ENCODE assay signal across 15 cellular contexts in the genomic region with DNA sequence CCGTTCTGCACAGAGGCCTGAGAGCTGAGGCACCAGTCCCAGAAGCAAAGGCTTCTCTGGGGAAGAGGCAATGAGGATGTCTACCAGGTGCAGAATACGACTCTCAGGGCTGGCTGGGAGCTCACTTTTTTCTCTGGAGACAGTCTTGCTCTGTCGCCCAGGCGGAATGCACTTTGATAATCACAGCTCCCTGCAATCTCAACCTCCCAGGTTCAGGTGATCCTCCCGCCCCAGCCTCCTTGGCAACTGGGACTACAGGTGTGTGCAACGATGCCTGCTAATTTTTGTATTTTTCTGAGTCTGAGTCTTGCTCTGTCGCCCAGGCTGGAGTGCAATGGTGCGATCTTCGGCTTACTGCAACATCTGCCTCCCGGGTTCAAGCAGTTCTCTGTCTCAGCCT. TPM values are rescaled to one million over a fixed set of nuclear protein-coding genes. Genes with fewer than 3 reads are reported as not detected.
DNase-seq lines count a peak whose midpoint lies in the region; ATAC-seq and TF ChIP-seq lines count a peak whose summit lies in the region.
"Had no signal": no experiment of that assay in that cellular context is flagged by ENCODE, and none has a peak within 500 bp of the region (broad histone marks: within the 10 kb centered on the region; RNA-seq: fewer than 3 reads in every experiment).

No MANE protein-coding gene starts in this region.

- H3K27ac ChIP-seq in BLaER1 treated with 17β-estradiol and CSF1 and Interleukin-3, amounts not matched to agents 10 nM and 100 nM, result peak overlapping the region in 4 of 11 experiments; percentile 56 to 78 (median 77); a peak in 3 of 22 replicates
- H3K27ac ChIP-seq in HCT116 (ENCODE audit: low read depth, low read length) (peak overlapping the region; percentile 91; the same call in 1 of the 2 replicates), RWPE1 (peak overlapping the region; percentile 89)

- H3K36me3 ChIP-seq in BLaER1 treated with 17β-estradiol and CSF1 and Interleukin-3, amounts not matched to agents 10 nM and 100 nM, result peaks cover 98 to 100% (median 99%) of the 10 kb centered on the region in 11 experiments
- H3K36me3 ChIP-seq in HCT116 (ENCODE audit: control insufficient read depth in 1 of 2, insufficient read depth in 2 of 2, low read length in 2 of 2), result peaks cover 11 to 46% of the 10 kb centered on the region in 2 experiments; a peak in 3 of 4 replicates

- peaks cover 32 to 69% (median 58%) of the 10 kb centered on the region in 10 experiments for H3K4me1 ChIP-seq in BLaER1 treated with 17β-estradiol and CSF1 and Interleukin-3, amounts not matched to agents 10 nM and 100 nM
- peaks cover 18 to 28% of the 10 kb centered on the region in 2 experiments for H3K4me1 ChIP-seq in HCT116 (ENCODE audit: control insufficient read depth in 1 of 2, insufficient read depth in 2 of 2, low read length in 2 of 2)
- H3K4me1 ChIP-seq: HAP-1 had no signal

- BruUV-seq in HCT116 (replicated peaks; lab: Mats Ljungman, UMichigan), result no TSS peak

- H3K27me3 ChIP-seq in BLaER1 treated with 17β-estradiol and CSF1 and Interleukin-3, amounts not matched to agents 10 nM and 100 nM, result no peaks in the 10 kb centered on the region
- no peaks in the 10 kb centered on the region for H3K27me3 ChIP-seq in HCT116 (ENCODE audit: insufficient read depth, low read length)

- H4K20me1 ChIP-seq in BLaER1 treated with 17β-estradiol and CSF1 and Interleukin-3, amounts not matched to agents 10 nM and 100 nM, result peaks cover 83 to 100% (median 97%) of the 10 kb centered on the region in 11 experiments
- no peaks in the 10 kb centered on the region for H4K20me1 ChIP-seq in HCT116 (ENCODE audit: insufficient read depth)

- H3K9ac ChIP-seq in BLaER1 treated with 17β-estradiol and CSF1 and Interleukin-3, amounts not matched to agents 10 nM and 100 nM, result peak overlapping the region in 9 of 11 experiments; percentile 15 to 65 (median 42); a peak in 11 of 22 replicates
- H3K9ac ChIP-seq in HCT116 (ENCODE audit: low read length), result no peak overlapping the region

- intact Hi-C loops in HCT116 (cut with micrococcal nuclease), result no loop called here

- TF ChIP-seq POLR2A in HCT116 (IDR thresholded peaks at IDR 0.05; ENCODE audit: borderline replicate concordance, extremely low read depth, insufficient read depth, insufficient read length), result no peak

- peaks cover 83% of the 10 kb centered on the region for H3K79me2 ChIP-seq in HCT116 (ENCODE audit: insufficient read depth, low read length)

- H3K4me3 ChIP-seq in BLaER1 treated with 17β-estradiol and CSF1 and Interleukin-3, amounts not matched to agents 10 nM and 100 nM, result no peak overlapping the region
- no peak overlapping the region for H3K4me3 ChIP-seq in HCT116 (replicated peaks in 1 of 2; ENCODE audit: low read depth in 1 of 2, low read length in 2 of 2)
- H3K4me3 ChIP-seq: HAP-1 had no signal

- RAD21 ChIA-PET in HCT116 (lab: Charles Lee; ENCODE audit: low non-redundant PET in 1 of 2, low total read pairs in 2 of 2, uncharacterized antibody in 2 of 2, unreplicated experiment in 2 of 2), result no interaction called here

- ATAC-seq in HCT116 (no peak), omental fat pad (ENCODE audit: low FRiP score) (no peak)

- TF ChIP-seq CTCF in HCT116 (IDR thresholded peaks at IDR 0.05 in 2 of 3, conservative IDR thresholded peaks at IDR 0.05 in 1 of 3; ENCODE audit: borderline replicate concordance in 1 of 3, insufficient read depth in 1 of 3, low read depth in 2 of 3, low read length in 2 of 3) (no peak), RWPE1 (conservative IDR thresholded peaks at IDR 0.05; ENCODE audit: low read depth) (no peak), omental fat pad (IDR thresholded peaks at IDR 0.05) (no peak)

- no peak for TF ChIP-seq RAD21 in HCT116 (IDR thresholded peaks at IDR 0.05; ENCODE audit: low read depth)

- peak overlapping the region in 10 of 11 experiments; percentile 39 to 75 (median 67); a peak in 20 of 22 replicates for H3K4me2 ChIP-seq in BLaER1 treated with 17β-estradiol and CSF1 and Interleukin-3, amounts not matched to agents 10 nM and 100 nM
- H3K4me2 ChIP-seq in HCT116 (ENCODE audit: low read length), result no peak overlapping the region

- H2AFZ ChIP-seq in HCT116 (ENCODE audit: low read depth, low read length, poor library complexity, severe bottlenecking), result no peak overlapping the region

- H3K9me2 ChIP-seq in HCT116 (ENCODE audit: insufficient read depth), result no peaks in the 10 kb centered on the region

- DNase-seq in HCT116 (ENCODE audit: low read depth, low spot score) (no peak), RWPE1 (ENCODE audit: low spot score) (no peak), omental fat pad (ENCODE audit: low spot score) (peak; percentile 9), cerebellum (ENCODE audit: low spot score) (no peak), MV-4-11 (lab: John Stamatoyannopoulos, UW) (no peak)
- no peak for DNase-seq in stimulated activated CD4-positive, alpha-beta T cell treated with anti-CD3 and anti-CD28 coated beads, Interleukin-1b, Interleukin-23, amount 100 ng/mL, for 48 hours
- DNase-seq: C1 segment of cervical spinal cord; GDM1; NCI-H1105 treated with DMSO at 0.1 percent for 48 hours; NCI-H1694; NCI-H2081 treated with DMSO at 0.1 percent for 48 hours; NCI-H748 treated with DMSO at 0.1 percent for 48 hours; NK-92 treated with Interleukin-12 subunit alpha and Interleukin-12 subunit beta, amount 100 ng/mL, for 24 hours had no signal

- CTCF ChIA-PET in HCT116 (lab: Charles Lee), result no interaction called here
- CTCF ChIA-PET in RWPE1 (lab: Yijun Ruan, JAX), result interaction anchor here (0.5 kb wide), 1 partner anchor 16 kb away, joined by 3 read pairs; no protein-coding TSS in a partner anchor

- POLR2A ChIA-PET in HCT116 (lab: Charles Lee), result no interaction called here
- POLR2A ChIA-PET in RWPE1 (lab: Yijun Ruan, JAX; ENCODE audit: low non-redundant PET), result no interaction called here

- H3K9me3 ChIP-seq in BLaER1 treated with 17β-estradiol and CSF1 and Interleukin-3, amounts not matched to agents 10 nM and 100 nM (replicated peaks in 1 of 11), result no peaks in the 10 kb centered on the region
- no peaks in the 10 kb centered on the region for H3K9me3 ChIP-seq in HCT116 (ENCODE audit: control insufficient read depth in 1 of 2, insufficient read depth in 1 of 2, low read depth in 1 of 2, low read length in 2 of 2)
- H3K9me3 ChIP-seq: HAP-1 had no signal

TF ChIP-seq in HCT116, 20 proteins besides CTCF, POLR2A, EP300 and RAD21 (continues in another document):
- TF ChIP-seq SP1 (IDR thresholded peaks at IDR 0.05; ENCODE audit: low read depth) (no peak), EGR1 (IDR thresholded peaks at IDR 0.05; ENCODE audit: low read depth) (no peak), SIN3A (IDR thresholded peaks at IDR 0.05; ENCODE audit: low read depth) (no peak), ELF1 (IDR thresholded peaks at IDR 0.05; ENCODE audit: borderline replicate concordance, low read depth) (no peak), EZH2 (IDR thresholded peaks at IDR 0.05) (no peak), FOSL1 (IDR thresholded peaks at IDR 0.05; ENCODE audit: low read depth) (no peak), ZFX (IDR thresholded peaks at IDR 0.05) (no peak), SRF (IDR thresholded peaks at IDR 0.05; ENCODE audit: low read depth) (no peak), POLR2AphosphoS5 (IDR thresholded peaks at IDR 0.05; ENCODE audit: low read depth, low read length) (no peak), TCF7L2 (IDR thresholded peaks at IDR 0.05; ENCODE audit: borderline replicate concordance, extremely low read depth, insufficient read depth, insufficient read length) (no peak), YY1 (IDR thresholded peaks at IDR 0.05; ENCODE audit: extremely low read depth, insufficient replicate concordance, low read depth, low read length) (no peak)
- TF ChIP-seq, protein P1, sequence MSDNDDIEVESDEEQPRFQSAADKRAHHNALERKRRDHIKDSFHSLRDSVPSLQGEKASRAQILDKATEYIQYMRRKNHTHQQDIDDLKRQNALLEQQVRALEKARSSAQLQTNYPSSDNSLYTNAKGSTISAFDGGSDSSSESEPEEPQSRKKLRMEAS (IDR thresholded peaks at IDR 0.05), result no peak
- TF ChIP-seq, protein P2, sequence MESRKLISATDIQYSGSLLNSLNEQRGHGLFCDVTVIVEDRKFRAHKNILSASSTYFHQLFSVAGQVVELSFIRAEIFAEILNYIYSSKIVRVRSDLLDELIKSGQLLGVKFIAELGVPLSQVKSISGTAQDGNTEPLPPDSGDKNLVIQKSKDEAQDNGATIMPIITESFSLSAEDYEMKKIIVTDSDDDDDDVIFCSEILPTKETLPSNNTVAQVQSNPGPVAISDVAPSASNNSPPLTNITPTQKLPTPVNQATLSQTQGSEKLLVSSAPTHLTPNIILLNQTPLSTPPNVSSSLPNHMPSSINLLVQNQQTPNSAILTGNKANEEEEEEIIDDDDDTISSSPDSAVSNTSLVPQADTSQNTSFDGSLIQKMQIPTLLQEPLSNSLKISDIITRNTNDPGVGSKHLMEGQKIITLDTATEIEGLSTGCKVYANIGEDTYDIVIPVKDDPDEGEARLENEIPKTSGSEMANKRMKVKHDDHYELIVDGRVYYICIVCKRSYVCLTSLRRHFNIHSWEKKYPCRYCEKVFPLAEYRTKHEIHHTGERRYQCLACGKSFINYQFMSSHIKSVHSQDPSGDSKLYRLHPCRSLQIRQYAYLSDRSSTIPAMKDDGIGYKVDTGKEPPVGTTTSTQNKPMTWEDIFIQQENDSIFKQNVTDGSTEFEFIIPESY (IDR thresholded peaks at IDR 0.05; ENCODE audit: extremely low read depth, insufficient replicate concordance, low read length), result no peak
- TF ChIP-seq, protein P3, sequence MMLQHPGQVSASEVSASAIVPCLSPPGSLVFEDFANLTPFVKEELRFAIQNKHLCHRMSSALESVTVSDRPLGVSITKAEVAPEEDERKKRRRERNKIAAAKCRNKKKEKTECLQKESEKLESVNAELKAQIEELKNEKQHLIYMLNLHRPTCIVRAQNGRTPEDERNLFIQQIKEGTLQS (IDR thresholded peaks at IDR 0.05), result no peak

RNA-seq across cellular contexts. Expression of a gene that starts 17.6 kb away (rescaled TPM):
- total RNA-seq in HCT116 (2021; ENCODE audit: unreplicated experiment) (93.4 TPM), omental fat pad (100 to 1,000 TPM in 3 of 4 donors, 10 to 100 TPM in 1; 97.2 to 136 (median 114) TPM), cerebellum (22.4 TPM)
- polyA plus RNA-seq in HCT116 (2012), result 51.9 and 64.0 TPM in 2 replicates

RNA-seq across cellular contexts. Expression of a gene that starts 36.6 kb away (rescaled TPM):
- total RNA-seq in HCT116 (2021; ENCODE audit: unreplicated experiment) (61.0 TPM), omental fat pad (10 to 100 TPM; 25.0 to 77.7 (median 39.0) TPM), cerebellum (12.8 TPM)
- polyA plus RNA-seq in HCT116 (2012), result 34.7 and 38.4 TPM in 2 replicates
